Comparison of ENCODE assay signal across 26 cellular contexts in the genomic region with DNA sequence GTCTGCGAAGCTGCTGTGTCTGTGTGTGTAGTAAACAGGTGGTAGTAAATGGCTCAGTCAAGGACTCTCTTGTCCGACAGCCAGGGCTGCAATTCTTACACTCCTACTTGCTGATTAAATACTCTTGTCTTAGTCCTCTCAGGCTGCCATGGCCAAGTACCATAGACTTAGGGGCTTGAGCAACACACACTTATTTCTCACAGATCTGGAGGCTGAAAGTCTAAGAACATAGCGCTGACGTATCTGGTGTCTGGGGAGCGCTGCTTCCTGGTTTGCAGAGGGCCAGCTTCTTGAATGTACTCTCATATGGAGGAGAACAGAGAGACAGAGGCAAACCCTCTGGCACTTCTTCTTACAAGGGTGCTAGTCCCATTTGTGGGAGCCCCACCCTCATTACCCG.
DNase-seq lines count a peak whose midpoint lies in the region; ATAC-seq and TF ChIP-seq lines count a peak whose summit lies in the region.
"Had no signal": no experiment of that assay in that cellular context is flagged by ENCODE, and none has a peak within 500 bp of the region (broad histone marks: within the 10 kb centered on the region; RNA-seq: fewer than 3 reads in every experiment).

No MANE protein-coding gene starts in this region.

- peaks cover 13% of the 10 kb centered on the region for H3K9me3 Mint-ChIP-seq in type B pancreatic cell

- H3K9me3 ChIP-seq in left lung = peaks cover 0 to 20% of the 10 kb centered on the region in 2 donors
- H3K9me3 ChIP-seq in lung (ENCODE audit: control insufficient read depth in 2 of 2, insufficient read depth in 1 of 2, low read length in 1 of 2) = peaks cover 0 to 8% of the 10 kb centered on the region in 2 donors
- no peaks in the 10 kb centered on the region for H3K9me3 ChIP-seq in upper lobe of right lung
- H3K9me3 ChIP-seq in spleen = peaks cover 0 to 16% (median 12%) of the 10 kb centered on the region in 8 donors
- H3K9me3 ChIP-seq: BE2C had no signal

- 67 to 92% methylated on average over 6 of the region's 6 CpGs for WGBS in lung, 2 donors
- WGBS in spleen, 5 donors = 91 to 95% (median 93%) methylated on average over 6 of the region's 6 CpGs

- intact Hi-C loops in left lung (cut with DNase I) = no loop called here
- intact Hi-C loops in upper lobe of right lung (cut with DNase I) = no loop called here
- intact Hi-C loops in Right ventricle myocardium superior (cut with DNase I) = no loop called here
- intact Hi-C loops in spleen (cut with DNase I; ENCODE audit: low total_unique reads) = no loop called here

- no peaks in the 10 kb centered on the region for H3K36me3 Mint-ChIP-seq in type B pancreatic cell
- H3K36me3 Mint-ChIP-seq: CD14-positive monocyte; CD4-positive, alpha-beta memory T cell; CD4-positive, CD25-positive, alpha-beta regulatory T cell; CD8-positive, alpha-beta memory T cell had no signal

- H3K27me3 ChIP-seq in left lung (no peaks in the 10 kb centered on the region), lung (ENCODE audit: control insufficient read depth, insufficient read depth) (no peaks in the 10 kb centered on the region), upper lobe of right lung (no peaks in the 10 kb centered on the region), spleen (replicated peaks in 1 of 7) (no peaks in the 10 kb centered on the region)
- H3K27me3 ChIP-seq: BE2C, BLaER1 had no signal

- no peaks in the 10 kb centered on the region for H3K36me3 ChIP-seq in left lung
- H3K36me3 ChIP-seq in lung (ENCODE audit: control insufficient read depth in 2 of 2, insufficient read depth in 2 of 2, low read length in 2 of 2) = no peaks in the 10 kb centered on the region
- H3K36me3 ChIP-seq in upper lobe of right lung = no peaks in the 10 kb centered on the region
- no peaks in the 10 kb centered on the region for H3K36me3 ChIP-seq in spleen
- H3K36me3 ChIP-seq: BE2C, BLaER1 had no signal

- peak; percentile 88 for ATAC-seq in left lung
- ATAC-seq in lung (ENCODE audit: insufficient read depth, low FRiP score) = peak; percentile 69
- ATAC-seq in upper lobe of right lung = peak; percentile 89
- ATAC-seq in HG03196 (IDR thresholded peaks at IDR 0.05; ENCODE audit: unreplicated experiment) = no peak
- no peak for ATAC-seq in Right ventricle myocardium superior (ENCODE audit: poor library complexity)
- ATAC-seq in HG03520 (IDR thresholded peaks at IDR 0.05; ENCODE audit: unreplicated experiment) = no peak
- ATAC-seq: GM12878 had no signal

- TF ChIP-seq CTCF in left lung (IDR thresholded peaks at IDR 0.05) (no peak), lung (IDR thresholded peaks at IDR 0.05; ENCODE audit: control extremely low read depth, extremely low read depth) (no peak), type B pancreatic cell (conservative IDR thresholded peaks at IDR 0.05) (no peak), upper lobe of right lung (IDR thresholded peaks at IDR 0.05) (no peak), spleen (IDR thresholded peaks at IDR 0.05 in 8 of 11, conservative IDR thresholded peaks at IDR 0.05 in 3 of 11) (no peak)

- peak in 1 of 2 donors; percentile 58 for DNase-seq in left lung
- peak; percentile 69 for DNase-seq in lung (ENCODE audit: low spot score)
- DNase-seq in type B pancreatic cell (ENCODE audit: extremely low spot score, unreplicated experiment) = no peak
- no peak for DNase-seq in upper lobe of right lung
- DNase-seq in Right ventricle myocardium superior = no peak
- no peak for DNase-seq in spleen
- DNase-seq: 8988T; ACHN; BE2C; C1 segment of cervical spinal cord; CD4-positive, alpha-beta memory T cell; CD4-positive, CD25-positive, alpha-beta regulatory T cell; CD8-positive, alpha-beta memory T cell; COR-L47; DMS 273 treated with DMSO at 0.1 percent for 48 hours; DMS153; DMS53; DMS79; DND-41; EL; GDM1 had no signal

- no peak overlapping the region for H3K27ac ChIP-seq in left lung
- H3K27ac ChIP-seq in lung (ENCODE audit: low read depth in 1 of 2, low read length in 1 of 2) = no peak overlapping the region
- H3K27ac ChIP-seq in upper lobe of right lung = no peak overlapping the region
- no peak overlapping the region for H3K27ac ChIP-seq in spleen
- H3K27ac ChIP-seq: BLaER1 had no signal

- H3K4me3 ChIP-seq in left lung (no peak overlapping the region), lung (no peak overlapping the region), upper lobe of right lung (no peak overlapping the region), spleen (no peak overlapping the region)
- H3K4me3 ChIP-seq: BLaER1, GM12878 had no signal

- no peak overlapping the region for H3K4me3 Mint-ChIP-seq in type B pancreatic cell
- H3K4me3 Mint-ChIP-seq: CD14-positive monocyte; CD4-positive, alpha-beta memory T cell; CD4-positive, CD25-positive, alpha-beta regulatory T cell; CD8-positive, alpha-beta memory T cell had no signal

- H3K4me1 ChIP-seq in left lung (no peaks in the 10 kb centered on the region), lung (ENCODE audit: control insufficient read depth in 2 of 2, insufficient read depth in 2 of 2, low read length in 2 of 2) (peaks cover 0 to 5% of the 10 kb centered on the region in 2 donors), upper lobe of right lung (no peaks in the 10 kb centered on the region), spleen (no peaks in the 10 kb centered on the region)
- H3K4me1 ChIP-seq: BE2C had no signal

- H3K27me3 Mint-ChIP-seq in type B pancreatic cell = peaks cover 3% of the 10 kb centered on the region
- H3K27me3 Mint-ChIP-seq: CD4-positive, CD25-positive, alpha-beta regulatory T cell had no signal

- no peaks in the 10 kb centered on the region for H3K4me1 Mint-ChIP-seq in type B pancreatic cell (ENCODE audit: unreplicated experiment)
- H3K4me1 Mint-ChIP-seq: CD14-positive monocyte; CD4-positive, alpha-beta memory T cell; CD4-positive, CD25-positive, alpha-beta regulatory T cell; CD8-positive, alpha-beta memory T cell had no signal

- TF ChIP-seq POLR2A in spleen (IDR thresholded peaks at IDR 0.05) = no peak

- H3K27ac Mint-ChIP-seq in type B pancreatic cell = peak overlapping the region; percentile 8
- H3K27ac Mint-ChIP-seq: CD14-positive monocyte; CD4-positive, alpha-beta memory T cell; CD4-positive, CD25-positive, alpha-beta regulatory T cell; CD8-positive, alpha-beta memory T cell had no signal

Comparison
In these comparisons a context has a peak if more than half of its experiments do, and no peak if none do; other contexts are left out.
1. ATAC-seq: peak in left lung (single experiment), lung (single experiment) and upper lobe of right lung (single experiment); none in HG03196 (single experiment), Right ventricle myocardium superior (single experiment) and HG03520 (single experiment).